15 cellular contexts compared by ENCODE assay signal in genomic region chr10:118865998-118866778, GRCh38.
"Had no signal": no experiment of that assay in that cellular context is flagged by ENCODE, and none has a peak within 500 bp of the region (broad histone marks: within the 10 kb centered on the region; RNA-seq: fewer than 3 reads in every experiment).

No MANE protein-coding gene starts in this region.

- ATAC-seq: left colon had no signal

- H3K4me3 Mint-ChIP-seq: activated CD4-positive, alpha-beta T cell treated with anti-CD3 and anti-CD28 coated beads, Interleukin-2, amount 10 ng/mL, durations not matched to agents 7 days and 5 days; memory B cell; nephron progenitor cell; T-helper 1 cell treated with Interleukin-12 subunit alpha and Interleukin-12 subunit beta and Interleukin-4 antibody, amounts not matched to agents 30 μg/mL and 1 μg/mL, for 36 hours had no signal

- H3K27ac ChIP-seq: adrenal gland had no signal

- H3K36me3 Mint-ChIP-seq: memory B cell had no signal

- H3K9me3 Mint-ChIP-seq: activated CD4-positive, alpha-beta T cell treated with anti-CD3 and anti-CD28 coated beads, Interleukin-2, amount 10 ng/mL, durations not matched to agents 7 days and 5 days; activated T-helper 2 cell treated with anti-CD3 and anti-CD28 coated beads, Interferon-gamma antibody, Interleukin-2, Interleukin-4, amounts not matched to agents 10 μg/mL and 5 μg/mL and 100 μg/mL, durations not matched to agents 14 hours and 24 hours and 36 hours; T-helper 1 cell treated with Interleukin-12 subunit alpha and Interleukin-12 subunit beta and Interleukin-4 antibody, amounts not matched to agents 30 μg/mL and 1 μg/mL, for 36 hours had no signal

- H3K9me3 ChIP-seq: adrenal gland, sigmoid colon had no signal

- DNase-seq: activated CD4-positive, alpha-beta T cell treated with anti-CD3 and anti-CD28 coated beads, Interleukin-2, amount 10 ng/mL, durations not matched to agents 7 days and 5 days; activated CD4-positive, CD25-positive, alpha-beta regulatory T cell; activated naive CD4-positive, alpha-beta T cell treated with anti-CD3 and anti-CD28 coated beads, Interleukin-2, amount 50 U/mL, for 16 hours; activated T-cell treated with anti-CD3 and anti-CD28 coated beads for 4 hours; adrenal gland; cerebellar nuclear complex; hypothalamus; left colon; nephron progenitor cell; sigmoid colon; stimulated activated CD4-positive, alpha-beta T cell treated with anti-CD3 and anti-CD28 coated beads, Interleukin-12 subunit alpha, Interleukin-12 subunit beta, amount 100 ng/mL, for 4 hours; stimulated activated naive CD4-positive, alpha-beta T cell treated with Interleukin-2 at 50 U/mL for 16 hours had no signal

- H3K27me3 ChIP-seq: adrenal gland, sigmoid colon had no signal

- H3K4me1 Mint-ChIP-seq: activated CD4-positive, alpha-beta T cell treated with anti-CD3 and anti-CD28 coated beads, Interleukin-2, amount 10 ng/mL, durations not matched to agents 7 days and 5 days; memory B cell had no signal

- H3K36me3 ChIP-seq: adrenal gland, sigmoid colon had no signal

- H3K27ac Mint-ChIP-seq: activated CD4-positive, alpha-beta T cell treated with anti-CD3 and anti-CD28 coated beads, Interleukin-2, amount 10 ng/mL, durations not matched to agents 7 days and 5 days; activated T-helper 2 cell treated with anti-CD3 and anti-CD28 coated beads, Interferon-gamma antibody, Interleukin-2, Interleukin-4, amounts not matched to agents 10 μg/mL and 5 μg/mL and 100 μg/mL, durations not matched to agents 14 hours and 24 hours and 36 hours; memory B cell; nephron progenitor cell; T-helper 1 cell treated with Interleukin-12 subunit alpha and Interleukin-12 subunit beta and Interleukin-4 antibody, amounts not matched to agents 30 μg/mL and 1 μg/mL, for 36 hours had no signal

- H3K4me3 ChIP-seq: adrenal gland, sigmoid colon had no signal
